In genomic region chr20:49323622-49324238, GRCh38 we compare ENCODE assay signal across 7 cellular contexts. TPM values are rescaled to one million over a fixed set of nuclear protein-coding genes. Genes with fewer than 3 reads are reported as not detected.
DNase-seq lines count a peak whose midpoint lies in the region; ATAC-seq and TF ChIP-seq lines count a peak whose summit lies in the region.

No MANE protein-coding gene starts in this region.

- peak; percentile 72 for ATAC-seq in mucosa of descending colon
- ATAC-seq in HG03432 (IDR thresholded peaks at IDR 0.05; ENCODE audit: unreplicated experiment), result no peak

- DNase-seq in DMS53 treated with DMSO at 0.1 percent for 48 hours (lab: John Stamatoyannopoulos, UW; ENCODE audit: unreplicated experiment) (peak; percentile 29), HS-5 (ENCODE audit: low read depth) (peak; percentile 94), SK-N-DZ (ENCODE audit: low spot score) (peak; percentile 49), choroid plexus epithelial cell (ENCODE audit: low read depth) (peak; percentile 85), mucosa of descending colon (peak in 1 of 3 donors; percentile 19), NCI-H82 treated with DMSO at 0.1 percent for 48 hours (lab: John Stamatoyannopoulos, UW; ENCODE audit: unreplicated experiment) (no peak)

- intact Hi-C loops in mucosa of descending colon (cut with DNase I, micrococcal nuclease), result loop anchor here in 1 of 2 donors (10.0 kb wide), 1 partner anchor 281 kb away; no protein-coding TSS in a partner anchor

- H3K4me1 ChIP-seq in mucosa of descending colon (ENCODE audit: low read depth), result no peaks in the 10 kb centered on the region

- TF ChIP-seq CTCF in choroid plexus epithelial cell (conservative IDR thresholded peaks at IDR 0.05; ENCODE audit: low read depth, low read length) (peak; percentile 70), mucosa of descending colon (IDR thresholded peaks at IDR 0.05) (no peak)

- H3K4me3 ChIP-seq in choroid plexus epithelial cell (ENCODE audit: low read depth, low read length) (no peak overlapping the region), mucosa of descending colon (no peak overlapping the region)

- no peaks in the 10 kb centered on the region for H3K9me3 ChIP-seq in mucosa of descending colon

- no peaks in the 10 kb centered on the region for H3K36me3 ChIP-seq in mucosa of descending colon (ENCODE audit: low read depth)

RNA-seq across cellular contexts. Expression of gene ZNFX1, which starts 45.9 kb away (rescaled TPM):
- 5.2 and 6.0 TPM in 2 replicates for polyA plus RNA-seq in SK-N-DZ (2014; cell fraction: cytosol; rRNA removed)
- polyA plus RNA-seq in SK-N-DZ (2014; cell fraction: nucleus; rRNA removed), result 5.4 and 7.8 TPM in 2 replicates
- total RNA-seq in mucosa of descending colon, result 10 to 100 TPM; 33.6 to 36.4 (median 35.5) TPM
